2 cellular contexts compared by ENCODE assay signal in genomic region chr17:72566671-72567484, GRCh38.
A peak's percentile ranks its signal among the peaks of the same experiment; 100 is the strongest.
TF ChIP-seq lines count a peak whose summit lies in the region.

No MANE protein-coding gene starts in this region.

TF ChIP-seq in A549, 52 proteins besides CTCF, POLR2A, EP300 and RAD21:
- no peak for TF ChIP-seq EHF (CRISPR knock-in tag; IDR thresholded peaks at IDR 0.05)
- no peak for TF ChIP-seq ZFP36 (IDR thresholded peaks at IDR 0.05; ENCODE audit: borderline replicate concordance, partially characterized antibody)
- TF ChIP-seq NR3C1 (IDR thresholded peaks at IDR 0.05) = no peak
- TF ChIP-seq TFCP2L1 (CRISPR knock-in tag; IDR thresholded peaks at IDR 0.05) = no peak
- peak; percentile 96 for TF ChIP-seq MAFK (IDR thresholded peaks at IDR 0.05; ENCODE audit: partially characterized antibody)
- no peak for TF ChIP-seq CHD2 (IDR thresholded peaks at IDR 0.05; ENCODE audit: low read length, partially characterized antibody)
- TF ChIP-seq MAX (IDR thresholded peaks at IDR 0.05) = no peak; the same call in 1 of the 2 replicates
- TF ChIP-seq CEBPB (IDR thresholded peaks at IDR 0.05) = no peak
- TF ChIP-seq BHLHE40 (IDR thresholded peaks at IDR 0.05; ENCODE audit: low read depth, low read length) = no peak
- TF ChIP-seq HDAC2 (IDR thresholded peaks at IDR 0.05) = no peak
- TF ChIP-seq HES2 (IDR thresholded peaks at IDR 0.05) = no peak
- TF ChIP-seq JUNB (IDR thresholded peaks at IDR 0.05) = no peak
- no peak for TF ChIP-seq KDM1A (IDR thresholded peaks at IDR 0.05; ENCODE audit: low read depth)
- TF ChIP-seq HOXA7 (CRISPR knock-in tag; IDR thresholded peaks at IDR 0.05) = 0 out of 2 replicates have a peak, but pooled peaks have one; percentile 34
- TF ChIP-seq HOXB5 (CRISPR knock-in tag; IDR thresholded peaks at IDR 0.05) = no peak
- TF ChIP-seq TP53 (CRISPR knock-in tag; IDR thresholded peaks at IDR 0.05) = no peak
- no peak for TF ChIP-seq GATA3 (IDR thresholded peaks at IDR 0.05; ENCODE audit: borderline replicate concordance)
- TF ChIP-seq ATOH8 (CRISPR knock-in tag; IDR thresholded peaks at IDR 0.05; ENCODE audit: low read depth) = no peak
- peak; percentile 85 for TF ChIP-seq NFE2L2 (conservative IDR thresholded peaks at IDR 0.05; ENCODE audit: low read length)
- no peak for TF ChIP-seq CBX8 (IDR thresholded peaks at IDR 0.05)
- TF ChIP-seq PBX3 (IDR thresholded peaks at IDR 0.05) = no peak
- no peak for TF ChIP-seq REST (IDR thresholded peaks at IDR 0.05)
- 0 out of 2 replicates have a peak, but pooled peaks have one; percentile 15 for TF ChIP-seq HEYL (CRISPR knock-in tag; IDR thresholded peaks at IDR 0.05)
- TF ChIP-seq ESRRA (IDR thresholded peaks at IDR 0.05; ENCODE audit: borderline replicate concordance, low read length) = no peak
- no peak for TF ChIP-seq FOSL2 (IDR thresholded peaks at IDR 0.05)
- TF ChIP-seq FOSL2 (CRISPR knock-in tag; IDR thresholded peaks at IDR 0.05) = no peak
- TF ChIP-seq FOSB (CRISPR knock-in tag; IDR thresholded peaks at IDR 0.05) = no peak
- no peak for TF ChIP-seq RARB (CRISPR knock-in tag; IDR thresholded peaks at IDR 0.05)
- no peak for TF ChIP-seq CBX2 (IDR thresholded peaks at IDR 0.05; ENCODE audit: borderline replicate concordance, low read depth)
- no peak for TF ChIP-seq ZC3H11A (IDR thresholded peaks at IDR 0.05)
- TF ChIP-seq RCOR1 (IDR thresholded peaks at IDR 0.05; ENCODE audit: low read depth, low read length) = no peak
- no peak for TF ChIP-seq HMGXB4 (CRISPR knock-in tag; IDR thresholded peaks at IDR 0.05; ENCODE audit: borderline replicate concordance)
- no peak for TF ChIP-seq SMC3 (IDR thresholded peaks at IDR 0.05)

TF ChIP-seq in H1, 55 proteins besides CTCF, POLR2A, EP300 and RAD21:
- TF ChIP-seq NRF1 (IDR thresholded peaks at IDR 0.05; ENCODE audit: low read depth, low read length) = no peak
- TF ChIP-seq E2F6 (IDR thresholded peaks at IDR 0.05) = no peak
- no peak for TF ChIP-seq HDAC2 (IDR thresholded peaks at IDR 0.05; ENCODE audit: borderline replicate concordance in 1 of 2, low read depth in 2 of 2, low read length in 2 of 2)
- no peak for TF ChIP-seq ATF2 (IDR thresholded peaks at IDR 0.05; ENCODE audit: low read length)
- no peak for TF ChIP-seq USF2 (IDR thresholded peaks at IDR 0.05; ENCODE audit: low read length)
- no peak for TF ChIP-seq RXRA (IDR thresholded peaks at IDR 0.05; ENCODE audit: insufficient read depth, low read depth, low read length)
- no peak for TF ChIP-seq BRCA1 (IDR thresholded peaks at IDR 0.05; ENCODE audit: low read depth, low read length)
- no peak for TF ChIP-seq KDM1A (IDR thresholded peaks at IDR 0.05; ENCODE audit: borderline replicate concordance, low read length)
- no peak for TF ChIP-seq FOSL1 (IDR thresholded peaks at IDR 0.05; ENCODE audit: insufficient read depth, low read depth, low read length)
- TF ChIP-seq RNF2 (IDR thresholded peaks at IDR 0.05; ENCODE audit: borderline replicate concordance, low read depth, low read length, missing control alignments, poor library complexity, severe bottlenecking) = no peak
